Comparison of ENCODE assay signal across 12 cellular contexts in genomic region chr10:110850990-110851389, GRCh38. TPM values are rescaled to one million over a fixed set of nuclear protein-coding genes. Genes with fewer than 3 reads are reported as not detected.
DNase-seq lines count a peak whose midpoint lies in the region; ATAC-seq, FAIRE-seq and TF ChIP-seq lines count a peak whose summit lies in the region.
"Had no signal": no experiment of that assay in that cellular context is flagged by ENCODE, and none has a peak within 500 bp of the region (broad histone marks: within the 10 kb centered on the region; RNA-seq: fewer than 3 reads in every experiment).

No MANE protein-coding gene starts in this region.

- intact Hi-C loops in CD14-positive monocyte (cut with micrococcal nuclease), result no loop called here
- intact Hi-C loops in naive thymus-derived CD4-positive, alpha-beta T cell (cut with micrococcal nuclease), result loop anchor here in 1 of 2 donors (1.0 kb wide), 1 partner anchor 9 kb away; no protein-coding TSS in a partner anchor

- peak overlapping the region; percentile 16 to 83 (median 59) for H3K27ac Mint-ChIP-seq in CD14-positive monocyte
- H3K27ac Mint-ChIP-seq in activated naive CD8-positive, alpha-beta T cell, result peak overlapping the region; percentile 30
- H3K27ac Mint-ChIP-seq in naive thymus-derived CD4-positive, alpha-beta T cell, result peak overlapping the region; percentile 43 to 88 (median 67)
- H3K27ac Mint-ChIP-seq: HFFc6 had no signal

- no peaks in the 10 kb centered on the region for H3K9me3 ChIP-seq in naive thymus-derived CD4-positive, alpha-beta T cell (ENCODE audit: control insufficient read depth in 2 of 3, low read length in 3 of 3)

- H3K27me3 ChIP-seq in naive thymus-derived CD4-positive, alpha-beta T cell (ENCODE audit: control insufficient read depth in 2 of 2, insufficient read depth in 2 of 2, low read length in 2 of 2), result no peaks in the 10 kb centered on the region

- H3K36me3 ChIP-seq in naive thymus-derived CD4-positive, alpha-beta T cell (ENCODE audit: control insufficient read depth in 2 of 3, insufficient read depth in 3 of 3, low read length in 3 of 3), result no peaks in the 10 kb centered on the region

- peak overlapping the region; percentile 29 for H3K27ac ChIP-seq in naive thymus-derived CD4-positive, alpha-beta T cell (ENCODE audit: low read depth, low read length)

- no peak for DNase-seq in CD14-positive monocyte (ENCODE audit: low spot score)
- DNase-seq in M059J (ENCODE audit: low read depth), result peak; percentile 29
- DNase-seq in naive thymus-derived CD4-positive, alpha-beta T cell, result no peak
- no peak for DNase-seq in stimulated activated CD4-positive, alpha-beta T cell treated with anti-CD3 and anti-CD28 coated beads, Interleukin-4, amount 100 ng/mL, for 4 hours
- no peak for DNase-seq in GM12892 (ENCODE audit: insufficient read length)
- DNase-seq: activated CD4-positive, CD25-positive, alpha-beta regulatory T cell; DMS153; HFFc6; NCI-H526 had no signal

- H3K4me1 Mint-ChIP-seq in CD14-positive monocyte, result peaks cover 64% of the 10 kb centered on the region
- peaks cover 70% of the 10 kb centered on the region for H3K4me1 Mint-ChIP-seq in activated naive CD8-positive, alpha-beta T cell (ENCODE audit: low read depth)
- peaks cover 44 to 88% (median 83%) of the 10 kb centered on the region in 7 donors for H3K4me1 Mint-ChIP-seq in naive thymus-derived CD4-positive, alpha-beta T cell

- no peaks in the 10 kb centered on the region for H3K36me3 Mint-ChIP-seq in CD14-positive monocyte
- H3K36me3 Mint-ChIP-seq in activated naive CD8-positive, alpha-beta T cell, result no peaks in the 10 kb centered on the region
- peaks cover 0 to 18% (median 0%) of the 10 kb centered on the region in 5 donors for H3K36me3 Mint-ChIP-seq in naive thymus-derived CD4-positive, alpha-beta T cell

- TF ChIP-seq POLR2A in GM12892 (IDR thresholded peaks at IDR 0.05; ENCODE audit: low read depth, low read length), result no peak

- TF ChIP-seq CTCF in CD14-positive monocyte (IDR thresholded peaks at IDR 0.05), result no peak

- H3K4me3 Mint-ChIP-seq in CD14-positive monocyte, result peak overlapping the region; percentile 58 to 79
- H3K4me3 Mint-ChIP-seq in activated naive CD8-positive, alpha-beta T cell, result peak overlapping the region; percentile 35
- H3K4me3 Mint-ChIP-seq in naive thymus-derived CD4-positive, alpha-beta T cell, result peak overlapping the region; percentile 26 to 80 (median 68)
- H3K4me3 Mint-ChIP-seq: HFFc6 had no signal

- POLR2A ChIA-PET in naive thymus-derived CD4-positive, alpha-beta T cell (lab: Charles Lee), result interaction anchor here (0.6 to 4.1 kb wide), 6 partner anchors 11 to 48 kb away, joined by 3 to 28 read pairs (median 4); no protein-coding TSS in a partner anchor

- H3K4me3 ChIP-seq in naive thymus-derived CD4-positive, alpha-beta T cell (ENCODE audit: low read length), result no peak overlapping the region

- CTCF ChIA-PET in naive thymus-derived CD4-positive, alpha-beta T cell (lab: Charles Lee), result interaction anchor here (0.6 to 1.1 kb wide), 2 partner anchors 9 to 184 kb away, joined by 3 read pairs; no protein-coding TSS in a partner anchor

- peaks cover 60 to 76% of the 10 kb centered on the region in 2 donors for H3K4me1 ChIP-seq in naive thymus-derived CD4-positive, alpha-beta T cell (ENCODE audit: control insufficient read depth in 2 of 2, insufficient read depth in 2 of 2, low read length in 2 of 2)

- peaks cover 0 to 4% (median 0%) of the 10 kb centered on the region in 3 donors for H3K27me3 Mint-ChIP-seq in CD14-positive monocyte (ENCODE audit: low read depth in 3 of 3)
- no peaks in the 10 kb centered on the region for H3K27me3 Mint-ChIP-seq in activated naive CD8-positive, alpha-beta T cell
- H3K27me3 Mint-ChIP-seq in naive thymus-derived CD4-positive, alpha-beta T cell, result no peaks in the 10 kb centered on the region

- peak; percentile 51 for ATAC-seq in naive thymus-derived CD4-positive, alpha-beta T cell
- ATAC-seq in GM18858 (IDR thresholded peaks at IDR 0.05; ENCODE audit: unreplicated experiment), result no peak
- no peak for ATAC-seq in HG02981 (IDR thresholded peaks at IDR 0.05; ENCODE audit: unreplicated experiment)

- no peak for FAIRE-seq in GM12892 (lab: Jason Lieb, UNC)

- peaks cover 0 to 4% (median 0%) of the 10 kb centered on the region in 7 donors for H3K9me3 Mint-ChIP-seq in CD14-positive monocyte
- no peaks in the 10 kb centered on the region for H3K9me3 Mint-ChIP-seq in activated naive CD8-positive, alpha-beta T cell (ENCODE audit: low read depth)
- H3K9me3 Mint-ChIP-seq in naive thymus-derived CD4-positive, alpha-beta T cell, result peaks cover 0 to 3% (median 0%) of the 10 kb centered on the region in 11 donors
- H3K9me3 Mint-ChIP-seq: HFFc6 had no signal

RNA-seq across cellular contexts. Expression of gene PDCD4, which starts 20.7 kb away (rescaled TPM):
- 10 to 100 TPM; 48.6 to 53.4 TPM for polyA plus RNA-seq in CD14-positive monocyte
- 13.0 and 19.9 TPM in 2 replicates for total RNA-seq in M059J (2014; rRNA removed; shearing (Covaris generic))
- total RNA-seq in naive thymus-derived CD4-positive, alpha-beta T cell, result 100 to 1,000 TPM in 4 of 5 experiments, 10 to 100 TPM in 1; 93.7 to 283 (median 223) TPM
- polyA plus RNA-seq in naive thymus-derived CD4-positive, alpha-beta T cell, result 100 to 1,000 TPM; 253 to 295 TPM
- 331 TPM for polyA plus RNA-seq in GM12892 (2012; ENCODE audit: missing spikeins)
